ENCODE assay signal across 15 cellular contexts in genomic region chr2:160208662-160209229, GRCh38. TPM values are rescaled to one million over a fixed set of nuclear protein-coding genes. Genes with fewer than 3 reads are reported as not detected.
DNase-seq lines count a peak whose midpoint lies in the region; ATAC-seq, FAIRE-seq and TF ChIP-seq lines count a peak whose summit lies in the region.
"Had no signal": no experiment of that assay in that cellular context is flagged by ENCODE, and none has a peak within 500 bp of the region (broad histone marks: within the 10 kb centered on the region; RNA-seq: fewer than 3 reads in every experiment).

No MANE protein-coding gene starts in this region.

- DNase-seq in Calu3 (no peak), adrenal gland (no peak), keratinocyte (ENCODE audit: low read depth, low spot score) (no peak), MV-4-11 (lab: John Stamatoyannopoulos, UW) (no peak), amygdala (lab: John Stamatoyannopoulos, UW) (no peak), NK-92 (lab: John Stamatoyannopoulos, UW; ENCODE audit: unreplicated experiment) (no peak)
- DNase-seq: activated B cell treated with CpG ODN at 0.5 μM for 24 hours; activated effector memory CD4-positive, alpha-beta T cell treated with anti-CD3 and anti-CD28 coated beads, Interleukin-2, amount 50 U/mL, for 16 hours; cortex of kidney; NCI-H510A; SIG-M5 had no signal

- TF ChIP-seq CTCF in Calu3 (IDR thresholded peaks at IDR 0.05; ENCODE audit: unreplicated experiment) = no peak
- TF ChIP-seq CTCF in adrenal gland (IDR thresholded peaks at IDR 0.05) = no peak
- no peak for TF ChIP-seq CTCF in keratinocyte (optimal IDR thresholded peaks at IDR 0.05 in 1 of 3, IDR thresholded peaks at IDR 0.05 in 1 of 3, conservative IDR thresholded peaks at IDR 0.05 in 1 of 3; ENCODE audit: extremely low read depth in 1 of 3, insufficient read depth in 2 of 3, low read length in 3 of 3)

- H3K4me3 ChIP-seq in adrenal gland (no peak overlapping the region), keratinocyte (ENCODE audit: control insufficient read depth in 2 of 3, extremely low read depth in 1 of 3, insufficient read depth in 2 of 3, low read depth in 1 of 3, low read length in 3 of 3) (no peak overlapping the region), skeletal muscle satellite cell (ENCODE audit: low read length) (no peak overlapping the region)
- H3K4me3 ChIP-seq: BLaER1, mucosa of descending colon had no signal

- H3K27ac Mint-ChIP-seq in Calu3 (ENCODE audit: unreplicated experiment) = peak overlapping the region; percentile 96
- H3K27ac Mint-ChIP-seq: activated B cell treated with CpG ODN at 0.5 μM for 24 hours had no signal

- H3K9me1 ChIP-seq in keratinocyte (ENCODE audit: control insufficient read depth, extremely low read depth, insufficient read depth, low read length) = no peaks in the 10 kb centered on the region

- 92 to 94% (median 93%) methylated on average over 9 of the region's 9 CpGs for WGBS in adrenal gland, 4 donors

- no peak overlapping the region for H2AFZ ChIP-seq in keratinocyte (ENCODE audit: control insufficient read depth, low read length)

- peaks cover 73% of the 10 kb centered on the region for H3K4me1 Mint-ChIP-seq in Calu3 (ENCODE audit: low read depth, unreplicated experiment)

- CTCF ChIA-PET in Calu3 (lab: Charles Lee) = interaction anchor here (0.6 to 3.5 kb wide), 8 partner anchors 16 to 132 kb away, joined by 3 to 29 read pairs (median 4); no protein-coding TSS in a partner anchor

- H3K27me3 Mint-ChIP-seq in Calu3 (ENCODE audit: unreplicated experiment) = no peaks in the 10 kb centered on the region
- H3K27me3 Mint-ChIP-seq: activated B cell treated with CpG ODN at 0.5 μM for 24 hours had no signal

- no TSS peak for BruUV-seq in Calu3 (replicated peaks; lab: Mats Ljungman, UMichigan)

- no peak for FAIRE-seq in keratinocyte (lab: Jason Lieb, UNC)

- no peaks in the 10 kb centered on the region for H3K9me3 Mint-ChIP-seq in Calu3 (ENCODE audit: low read depth, unreplicated experiment)

- H3K4me3 Mint-ChIP-seq in Calu3 (ENCODE audit: low read depth, unreplicated experiment) = peak overlapping the region; percentile 38
- H3K4me3 Mint-ChIP-seq: activated B cell treated with CpG ODN at 0.5 μM for 24 hours had no signal

- H3K4me1 ChIP-seq in adrenal gland (replicated peaks in 1 of 2) (peaks cover 0 to 13% of the 10 kb centered on the region in 2 donors), keratinocyte (ENCODE audit: control insufficient read depth, extremely low read depth, insufficient read depth, low read length) (peaks cover 65% of the 10 kb centered on the region), skeletal muscle satellite cell (ENCODE audit: control insufficient read depth, insufficient read depth, low read length) (peaks cover 75% of the 10 kb centered on the region)
- H3K4me1 ChIP-seq: BLaER1 had no signal

- H3K9me3 ChIP-seq in adrenal gland (replicated peaks in 1 of 3) (no peaks in the 10 kb centered on the region), keratinocyte (ENCODE audit: control insufficient read depth, low read depth, low read length) (peaks cover 3% of the 10 kb centered on the region), skeletal muscle satellite cell (replicated peaks; ENCODE audit: low read length) (no peaks in the 10 kb centered on the region)
- H3K9me3 ChIP-seq: BLaER1, mucosa of descending colon had no signal

- H3K27ac ChIP-seq in adrenal gland (peak overlapping the region in 3 of 5 donors; percentile 49 to 86 (median 68)), keratinocyte (ENCODE audit: control insufficient read depth, insufficient read depth, low read length) (peak overlapping the region; percentile 91)
- H3K27ac ChIP-seq: BLaER1 had no signal

- peak overlapping the region; percentile 63 for H3K9ac ChIP-seq in keratinocyte (ENCODE audit: control insufficient read depth, extremely low read depth, insufficient read depth, low read length)
- peak overlapping the region; percentile 89 for H3K9ac ChIP-seq in skeletal muscle satellite cell (ENCODE audit: low read depth, low read length)
- H3K9ac ChIP-seq: BLaER1 had no signal

- H3K79me2 ChIP-seq in keratinocyte (ENCODE audit: control insufficient read depth, insufficient read depth, low read length) = no peaks in the 10 kb centered on the region

- TF ChIP-seq POLR2A in adrenal gland (IDR thresholded peaks at IDR 0.05) = no peak

- H3K4me2 ChIP-seq in keratinocyte (ENCODE audit: control insufficient read depth, extremely low read depth, insufficient read depth, low read depth, low read length) (no peak overlapping the region), skeletal muscle satellite cell (ENCODE audit: low read length) (no peak overlapping the region)
- H3K4me2 ChIP-seq: BLaER1 had no signal

- ATAC-seq in HG03025 (IDR thresholded peaks at IDR 0.05; ENCODE audit: low FRiP score, unreplicated experiment) = no peak

- dilution Hi-C loops in keratinocyte (cut with MboI; ENCODE audit: extremely low pct_ligation_motif_present, low sequenced_read_pairs) = no loop called here

- peaks cover 30% of the 10 kb centered on the region for H3K36me3 Mint-ChIP-seq in Calu3 (ENCODE audit: insufficient read depth, unreplicated experiment)

- H3K27me3 ChIP-seq in adrenal gland (no peaks in the 10 kb centered on the region), keratinocyte (ENCODE audit: control insufficient read depth, extremely low read depth, insufficient read depth, low read length) (no peaks in the 10 kb centered on the region), skeletal muscle satellite cell (ENCODE audit: control insufficient read depth, insufficient read depth, low read length) (no peaks in the 10 kb centered on the region)
- H3K27me3 ChIP-seq: BLaER1 had no signal

- intact Hi-C loops in Calu3 (cut with micrococcal nuclease; ENCODE audit: unreplicated experiment) (loop anchor here (1.0 to 5.0 kb wide), 4 partner anchors 18 to 64 kb away; no protein-coding TSS in a partner anchor), adrenal gland (cut with DNase I) (no loop called here)

- H4K20me1 ChIP-seq in keratinocyte (ENCODE audit: control insufficient read depth, extremely low read depth, insufficient read depth, low read length) = no peaks in the 10 kb centered on the region
- H4K20me1 ChIP-seq: BLaER1 had no signal

- H3K36me3 ChIP-seq in adrenal gland (replicated peaks in 1 of 2) (no peaks in the 10 kb centered on the region), keratinocyte (ENCODE audit: control insufficient read depth in 2 of 2, extremely low read depth in 1 of 2, insufficient read depth in 2 of 2, low read length in 2 of 2) (no peaks in the 10 kb centered on the region), skeletal muscle satellite cell (ENCODE audit: insufficient read depth, low read length) (no peaks in the 10 kb centered on the region)
- H3K36me3 ChIP-seq: BLaER1 had no signal

RNA-seq across cellular contexts. Expression of gene ITGB6, which starts 8.7 kb away (rescaled TPM):
- total RNA-seq in Calu3 (2022) (50.0 and 84.8 TPM in 2 replicates), adrenal gland (under 1 TPM in 2 of 8 donors, not detected in 6; 0.18 to 0.53 TPM)
- polyA plus RNA-seq in adrenal gland (under 1 TPM in 1 of 3 donors, not detected in 2; 0.08 TPM), keratinocyte (174 to 197 TPM (median 183 TPM) in 3 replicates)
- 7.3 TPM for polyA plus RNA-seq in keratinocyte (2011; ENCODE audit: low read depth)
- polyA plus RNA-seq in keratinocyte (2011; cell fraction: cytosol; rRNA removed) = 39.0 and 68.3 TPM in 2 replicates
- 324 and 400 TPM in 2 replicates for polyA plus RNA-seq in keratinocyte (2011; cell fraction: nucleus; rRNA removed)
- 15.1 and 117 TPM in 2 replicates for polyA plus RNA-seq in keratinocyte (2012; ENCODE audit: low replicate concordance)
- 102 to 255 TPM (median 248 TPM) in 3 replicates for polyA minus RNA-seq in keratinocyte
- 108 TPM for polyA minus RNA-seq in keratinocyte (2011; cell fraction: cytosol; rRNA and poly(A)+ RNA removed)
- polyA minus RNA-seq in keratinocyte (2011; cell fraction: nucleus; rRNA and poly(A)+ RNA removed) = 418 and 705 TPM in 2 replicates
- 0.25 and 2.2 TPM in 2 replicates for total RNA-seq in skeletal muscle satellite cell (2012; rRNA removed)
- total RNA-seq: activated B cell treated with CpG ODN at 0.5 μM for 24 hours had no signal

Comparison
In these comparisons a context has a peak if more than half of its experiments do, and no peak if none do; other contexts are left out.
1. RNA of gene ITGB6, which starts 8.7 kb away (total RNA-seq): 50.0 to 84.8 TPM in Calu3; 0.18 to 0.53 TPM in adrenal gland; every median in the first group is over 10 times any median in the second.